In the genomic region with DNA sequence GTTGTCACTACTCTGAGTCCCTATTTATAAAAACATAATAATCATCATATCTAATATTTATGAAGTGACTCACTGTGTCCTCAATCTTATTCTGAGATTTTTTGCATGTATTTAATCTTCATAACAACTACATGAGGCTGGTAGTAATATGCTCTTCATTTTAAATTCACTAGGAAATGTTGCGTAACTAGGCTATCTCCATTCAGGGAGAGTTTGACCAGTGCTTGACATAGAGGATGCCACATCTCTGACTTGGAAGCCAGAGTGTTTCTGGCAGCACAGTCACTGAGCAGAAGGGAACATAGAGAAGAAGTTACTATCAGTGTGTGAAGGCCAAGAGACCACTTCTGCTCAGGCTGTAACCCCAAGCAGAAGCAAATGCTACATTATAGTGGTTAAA, we compare ENCODE assay signal across 18 cellular contexts.
"Had no signal": no experiment of that assay in that cellular context is flagged by ENCODE, and none has a peak within 500 bp of the region (broad histone marks: within the 10 kb centered on the region; RNA-seq: fewer than 3 reads in every experiment).

No MANE protein-coding gene starts in this region.

- DNase-seq: activated CD4-positive, alpha-beta memory T cell treated with anti-CD3 and anti-CD28 coated beads for 36 hours; activated CD4-positive, alpha-beta T cell treated with anti-CD3 and anti-CD28 coated beads for 48 hours; activated naive CD8-positive, alpha-beta T cell treated with anti-CD3 and anti-CD28 coated beads for 36 hours; activated T-cell treated with anti-CD3 and anti-CD28 coated beads, Interleukin-2, amount 50 U/mL, for 72 hours; dermis blood vessel endothelial cell; effector memory CD4-positive, alpha-beta T cell; lower lobe of right lung; mesendoderm; mucosa of descending colon; naive B cell; retina; stimulated activated CD4-positive, alpha-beta T cell treated with anti-CD3 and anti-CD28 coated beads, Interleukin-4, amount 100 ng/mL, for 24 hours; transverse colon had no signal

- H3K4me3 ChIP-seq: gastroesophageal sphincter, lower lobe of right lung, mucosa of descending colon, suprapubic skin, transverse colon had no signal

- H3K4me1 ChIP-seq: lower lobe of right lung, suprapubic skin, transverse colon had no signal

- H3K36me3 ChIP-seq: suprapubic skin, transverse colon had no signal

- FAIRE-seq: astrocyte, keratinocyte, urothelium cell line had no signal

- H3K27me3 ChIP-seq: gastroesophageal sphincter, suprapubic skin, transverse colon had no signal

- H3K9me3 ChIP-seq: gastroesophageal sphincter, lower lobe of right lung, mucosa of descending colon, suprapubic skin, transverse colon had no signal

- H3K27ac ChIP-seq: gastroesophageal sphincter, lower lobe of right lung, suprapubic skin, transverse colon had no signal
